8 cellular contexts compared by ENCODE assay signal in the genomic region with DNA sequence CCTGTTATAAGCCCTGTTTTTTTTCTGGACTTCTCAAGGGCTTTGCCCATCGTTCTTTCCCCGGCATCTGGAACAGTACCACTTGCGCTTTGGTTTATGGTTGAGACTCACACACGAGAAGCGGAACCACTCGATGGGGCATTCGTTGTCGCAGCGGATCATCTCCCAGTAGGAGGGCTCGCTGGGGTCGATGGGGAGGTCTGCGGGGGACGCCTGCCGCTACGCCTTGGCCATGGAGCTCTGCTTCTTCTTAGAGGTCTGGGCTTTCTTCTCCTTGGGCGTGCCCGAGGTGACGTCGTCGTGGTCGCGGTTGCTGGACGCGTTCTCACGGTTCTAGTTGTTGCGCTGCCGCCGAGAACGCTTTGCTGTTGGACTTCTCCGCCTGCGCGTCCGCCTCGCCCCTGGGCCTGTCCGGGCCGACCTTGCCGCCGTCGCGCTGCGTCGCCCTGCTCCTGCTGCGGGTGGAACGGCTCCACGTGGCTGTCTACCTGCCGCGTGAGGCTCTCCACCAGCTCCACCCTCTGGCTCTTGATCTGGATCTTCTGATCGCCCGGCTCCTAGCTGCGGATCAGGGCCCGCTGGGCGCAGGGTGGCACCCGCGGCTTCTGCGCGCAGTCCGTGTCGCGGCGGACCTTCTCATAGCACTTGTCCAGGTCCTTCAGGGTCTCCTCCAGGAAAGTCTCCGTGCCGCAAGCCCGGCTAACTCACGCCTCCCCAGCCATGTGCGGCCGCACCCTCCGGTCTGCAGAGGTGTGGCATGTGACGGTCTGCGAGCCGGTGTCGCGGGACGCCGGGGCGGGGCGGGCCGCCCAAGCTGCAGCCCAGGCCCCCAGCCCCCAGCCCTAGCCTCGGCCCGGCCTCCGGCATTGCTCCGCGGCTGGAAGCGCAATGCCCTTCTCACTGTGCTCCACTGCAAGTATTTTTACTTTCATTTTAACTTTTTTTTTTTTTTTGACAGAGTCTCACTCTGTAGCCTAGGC. TPM values are rescaled to one million over a fixed set of nuclear protein-coding genes. Genes with fewer than 3 reads are reported as not detected.
DNase-seq lines count a peak whose midpoint lies in the region; ATAC-seq and TF ChIP-seq lines count a peak whose summit lies in the region.

No MANE protein-coding gene starts in this region.

- no peak for TF ChIP-seq CTCF in VCaP (conservative IDR thresholded peaks at IDR 0.05)
- no peak for TF ChIP-seq CTCF in chondrocyte (IDR thresholded peaks at IDR 0.05)
- no peak for TF ChIP-seq CTCF in mucosa of descending colon (IDR thresholded peaks at IDR 0.05)

- ATAC-seq in HG02678 (IDR thresholded peaks at IDR 0.05; ENCODE audit: unreplicated experiment) (peak; percentile 65), mucosa of descending colon (peak; percentile 88)
- peak; percentile 88 for ATAC-seq in stimulated activated memory B cell treated with anti-CD40 and anti-IgM and Interleukin-4, amounts not matched to agents 10 μg/mL and 1 μg/mL and 100 μg/mL, for 72 hours

- H3K4me3 ChIP-seq in mucosa of descending colon = no peak overlapping the region

- H3K4me1 ChIP-seq in mucosa of descending colon (ENCODE audit: low read depth) = no peaks in the 10 kb centered on the region

- H3K27ac ChIP-seq in VCaP = peak overlapping the region; percentile 27; the same call in 1 of the 2 replicates

- H3K36me3 Mint-ChIP-seq in chondrocyte (ENCODE audit: low read depth) = peaks cover 2% of the 10 kb centered on the region
- no peaks in the 10 kb centered on the region for H3K36me3 Mint-ChIP-seq in stimulated activated memory B cell treated with anti-CD40 and anti-IgM and Interleukin-4, amounts not matched to agents 10 μg/mL and 1 μg/mL and 100 μg/mL, for 72 hours

- H3K27ac Mint-ChIP-seq in chondrocyte (ENCODE audit: unreplicated experiment) = no peak overlapping the region
- H3K27ac Mint-ChIP-seq in stimulated activated memory B cell treated with anti-CD40 and anti-IgM and Interleukin-4, amounts not matched to agents 10 μg/mL and 1 μg/mL and 100 μg/mL, for 72 hours = peak overlapping the region; percentile 80

- DNase-seq in DMS114 treated with DMSO at 0.1 percent for 48 hours (lab: John Stamatoyannopoulos, UW; ENCODE audit: unreplicated experiment) = peak; percentile 32
- DNase-seq in chondrocyte (ENCODE audit: low spot score) = peak; percentile 90
- DNase-seq in mucosa of descending colon = peak; percentile 44 to 64 (median 61)
- no peak for DNase-seq in NCI-H774 (lab: John Stamatoyannopoulos, UW)
- no peak for DNase-seq in A172 (ENCODE audit: low spot score)

- no peaks in the 10 kb centered on the region for H3K4me1 Mint-ChIP-seq in chondrocyte (ENCODE audit: low read depth)
- peaks cover 12% of the 10 kb centered on the region for H3K4me1 Mint-ChIP-seq in stimulated activated memory B cell treated with anti-CD40 and anti-IgM and Interleukin-4, amounts not matched to agents 10 μg/mL and 1 μg/mL and 100 μg/mL, for 72 hours

- H3K27me3 Mint-ChIP-seq in chondrocyte (ENCODE audit: low read depth) = no peaks in the 10 kb centered on the region
- H3K27me3 Mint-ChIP-seq in stimulated activated memory B cell treated with anti-CD40 and anti-IgM and Interleukin-4, amounts not matched to agents 10 μg/mL and 1 μg/mL and 100 μg/mL, for 72 hours = no peaks in the 10 kb centered on the region

- no peak overlapping the region for H3K4me3 Mint-ChIP-seq in chondrocyte (ENCODE audit: unreplicated experiment)
- H3K4me3 Mint-ChIP-seq in stimulated activated memory B cell treated with anti-CD40 and anti-IgM and Interleukin-4, amounts not matched to agents 10 μg/mL and 1 μg/mL and 100 μg/mL, for 72 hours = peak overlapping the region; percentile 90

- H3K9me3 Mint-ChIP-seq in chondrocyte (ENCODE audit: low read depth) = peaks cover 11% of the 10 kb centered on the region
- H3K9me3 Mint-ChIP-seq in stimulated activated memory B cell treated with anti-CD40 and anti-IgM and Interleukin-4, amounts not matched to agents 10 μg/mL and 1 μg/mL and 100 μg/mL, for 72 hours = no peaks in the 10 kb centered on the region

- intact Hi-C loops in mucosa of descending colon (cut with DNase I, micrococcal nuclease) = no loop called here

- H3K9me3 ChIP-seq in mucosa of descending colon = no peaks in the 10 kb centered on the region

- no peaks in the 10 kb centered on the region for H3K36me3 ChIP-seq in mucosa of descending colon (ENCODE audit: low read depth)

RNA-seq across cellular contexts. Expression of a gene that starts 40.5 kb away (rescaled TPM):
- 108 to 138 TPM (median 138 TPM) in 3 replicates for total RNA-seq in chondrocyte
- total RNA-seq in mucosa of descending colon = 100 to 1,000 TPM in 2 of 3 donors, 10 to 100 TPM in 1; 89.4 to 133 (median 120) TPM
- 51.9 and 55.3 TPM in 2 replicates for total RNA-seq in A172 (2014; rRNA removed; shearing (Covaris generic))

Comparison
In these comparisons a context has a peak if more than half of its experiments do, and no peak if none do; other contexts are left out.
1. DNase-seq: peak in DMS114 treated with DMSO at 0.1 percent for 48 hours (single experiment), chondrocyte (single experiment) and mucosa of descending colon (3 of 3); none in NCI-H774 (single experiment) and A172 (single experiment).
2. Peak in every context shown above with its lines, with median percentiles within 50 percentile points of each other: ATAC-seq.